Comparison of ENCODE assay signal across 9 cellular contexts in the genomic region with DNA sequence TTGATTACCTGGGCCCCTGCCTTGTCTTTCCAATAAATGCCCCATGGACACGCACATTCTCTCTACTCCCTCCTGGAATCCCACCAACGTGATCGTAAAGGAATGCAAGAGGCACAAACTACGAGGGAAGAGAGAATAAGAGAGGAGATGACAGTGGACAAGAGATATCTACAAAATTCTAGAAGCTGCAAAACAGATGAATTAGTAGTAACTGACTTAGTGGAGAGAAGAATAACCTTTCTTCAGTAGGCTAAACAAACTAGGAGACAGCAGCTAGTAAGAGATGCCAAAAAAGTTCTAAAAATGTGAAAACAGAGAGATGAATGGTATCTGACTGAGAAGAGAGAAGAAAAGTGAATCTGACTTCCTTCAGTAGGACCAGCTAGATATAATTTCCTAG. TPM values are rescaled to one million over a fixed set of nuclear protein-coding genes. Genes with fewer than 3 reads are reported as not detected.
"Had no signal": no experiment of that assay in that cellular context is flagged by ENCODE, and none has a peak within 500 bp of the region (broad histone marks: within the 10 kb centered on the region; RNA-seq: fewer than 3 reads in every experiment).

No MANE protein-coding gene starts in this region.

- H2AFZ ChIP-seq: GM23248 had no signal

- H3K9ac ChIP-seq: GM23248 had no signal

- DNase-seq: GM23248, GOT3, H7, HCEC 1CT, HFFc6 had no signal

- H3K27ac ChIP-seq: GM23248 had no signal

- H3K9me3 ChIP-seq: HAP-1 had no signal

- H3K4me3 ChIP-seq: GM23248, GM23338, HAP-1 had no signal

- H3K27ac Mint-ChIP-seq: GM23338, HFFc6 had no signal

- ATAC-seq: HCT116 had no signal

- H3K36me3 ChIP-seq: HAP-1 had no signal

- H3K4me1 ChIP-seq: HAP-1 had no signal

- H3K4me3 Mint-ChIP-seq: GM23338, HFFc6 had no signal

RNA-seq across cellular contexts. Expression of gene MYCN, which starts 43.5 kb away (rescaled TPM):
- total RNA-seq: GM23248, H4, HFFc6 had no signal
- polyA plus RNA-seq: GM23248 had no signal
